8 cellular contexts compared by ENCODE assay signal in genomic region chr2:86764661-86765307, GRCh38. TPM values are rescaled to one million over a fixed set of nuclear protein-coding genes. Genes with fewer than 3 reads are reported as not detected.
DNase-seq lines count a peak whose midpoint lies in the region; TF ChIP-seq lines count a peak whose summit lies in the region.

No MANE protein-coding gene starts in this region.

- DNase-seq in AG08396 (ENCODE audit: low spot score): peak; percentile 60
- peak; percentile 33 for DNase-seq in GM12864 (ENCODE audit: low read depth)
- peak in 1 of 2 experiments; percentile 36 for DNase-seq in HL-60 (ENCODE audit: low read depth in 1 of 2, low spot score in 1 of 2)
- DNase-seq in RWPE1 (ENCODE audit: low spot score): peak; percentile 45
- peak; percentile 11 to 56 for DNase-seq in dermis microvascular lymphatic vessel endothelial cell (ENCODE audit: low read depth in 2 of 2)
- peak; percentile 53 to 58 for DNase-seq in lung microvascular endothelial cell (ENCODE audit: low read depth in 2 of 2)
- no peak for DNase-seq in activated CD4-positive, CD25-positive, alpha-beta regulatory T cell (lab: John Stamatoyannopoulos, UW)
- DNase-seq in ovary: no peak

- no peaks in the 10 kb centered on the region for H3K9me3 ChIP-seq in ovary

- no peak for TF ChIP-seq POLR2A in ovary (IDR thresholded peaks at IDR 0.05)

- H3K4me1 ChIP-seq in ovary (ENCODE audit: insufficient read depth): no peaks in the 10 kb centered on the region

- POLR2A ChIA-PET in RWPE1 (lab: Yijun Ruan, JAX; ENCODE audit: low non-redundant PET): no interaction called here

- CTCF ChIA-PET in RWPE1 (lab: Yijun Ruan, JAX): interaction anchor here (0.6 to 0.7 kb wide), 5 partner anchors 81 to 686 kb away, joined by 3 to 4 read pairs (median 3); no protein-coding TSS in a partner anchor

- WGBS in ovary, 3 donors: 68 to 73% (median 70%) methylated on average over 4 of the region's 4 CpGs

- H3K4me3 ChIP-seq in GM12864 (ENCODE audit: low read depth, low read length): no peak overlapping the region
- no peak overlapping the region for H3K4me3 ChIP-seq in HL-60 (replicated peaks; ENCODE audit: insufficient read depth, low read length)
- no peak overlapping the region for H3K4me3 ChIP-seq in ovary

- H3K27ac ChIP-seq in HL-60 (replicated peaks) (no peak overlapping the region), RWPE1 (no peak overlapping the region), ovary (no peak overlapping the region)

- intact Hi-C loops in ovary (cut with DNase I): no loop called here

- TF ChIP-seq EP300 in ovary (IDR thresholded peaks at IDR 0.05): no peak

- no peaks in the 10 kb centered on the region for H3K27me3 ChIP-seq in HL-60 (ENCODE audit: insufficient read depth, poor library complexity, severe bottlenecking)
- no peaks in the 10 kb centered on the region for H3K27me3 ChIP-seq in ovary

- no peaks in the 10 kb centered on the region for H3K36me3 ChIP-seq in ovary

- TF ChIP-seq CTCF in GM12864 (IDR thresholded peaks at IDR 0.05; ENCODE audit: low read depth, low read length, missing control alignments) (peak; percentile 62), HL-60 (IDR thresholded peaks at IDR 0.05; ENCODE audit: insufficient read depth, low read length) (peak; percentile 40), RWPE1 (conservative IDR thresholded peaks at IDR 0.05; ENCODE audit: low read depth) (peak; percentile 73), ovary (IDR thresholded peaks at IDR 0.05) (peak in 1 of 3 donors; percentile 16)

RNA-seq across cellular contexts. Expression of gene CD8A, which starts 25.9 kb away (rescaled TPM):
- total RNA-seq in dermis microvascular lymphatic vessel endothelial cell (under 0.01 TPM in 2 replicates), lung microvascular endothelial cell (not detected in 2 replicates), ovary (1 to 10 TPM in 4 of 7 donors, under 1 TPM in 3; 0.53 to 2.1 (median 1.1) TPM)
- polyA plus RNA-seq in ovary: 10 to 100 TPM in 1 of 2 donors, 1 to 10 TPM in 1; 1.1 to 10.0 TPM

RNA-seq across cellular contexts. Expression of gene RMND5A, which starts 44.7 kb away (rescaled TPM):
- total RNA-seq in dermis microvascular lymphatic vessel endothelial cell (71.8 and 81.0 TPM in 2 replicates), lung microvascular endothelial cell (54.3 and 73.0 TPM in 2 replicates), ovary (10 to 100 TPM; 22.9 to 31.1 (median 26.4) TPM)
- 10 to 100 TPM; 11.2 to 27.2 TPM for polyA plus RNA-seq in ovary

Comparison
In these comparisons a context has a peak if more than half of its experiments do, and no peak if none do; other contexts are left out.
1. DNase-seq: peak in AG08396 (single experiment), GM12864 (single experiment), RWPE1 (single experiment), dermis microvascular lymphatic vessel endothelial cell (2 of 2) and lung microvascular endothelial cell (2 of 2); none in activated CD4-positive, CD25-positive, alpha-beta regulatory T cell (0 of 4) and ovary (0 of 5).